Comparison of ENCODE assay signal across 9 cellular contexts in genomic region chr15:61051570-61052031, GRCh38.
DNase-seq lines count a peak whose midpoint lies in the region; ATAC-seq and TF ChIP-seq lines count a peak whose summit lies in the region.
"Had no signal": no experiment of that assay in that cellular context is flagged by ENCODE, and none has a peak within 500 bp of the region (broad histone marks: within the 10 kb centered on the region; RNA-seq: fewer than 3 reads in every experiment).

No MANE protein-coding gene starts in this region.

- H3K4me3 ChIP-seq in astrocyte of the cerebellum (ENCODE audit: low read depth, low read length) = no peak overlapping the region

- ATAC-seq in GM18517 (IDR thresholded peaks at IDR 0.05; ENCODE audit: unreplicated experiment) = no peak
- no peak for ATAC-seq in HG03139 (IDR thresholded peaks at IDR 0.05; ENCODE audit: unreplicated experiment)
- ATAC-seq in GM21447 (IDR thresholded peaks at IDR 0.05; ENCODE audit: unreplicated experiment) = no peak

- DNase-seq in ACHN = peak; percentile 11
- peak; percentile 55 for DNase-seq in HT1080 (ENCODE audit: low read depth)
- DNase-seq in astrocyte of the cerebellum (ENCODE audit: low read depth) = peak; percentile 44
- peak; percentile 61 for DNase-seq in iPS-NIHi7 (ENCODE audit: extremely low spot score)
- peak; percentile 75 for DNase-seq in superior temporal gyrus (ENCODE audit: extremely low spot score)
- DNase-seq: activated naive CD8-positive, alpha-beta T cell treated with anti-CD3 and anti-CD28 coated beads, Interleukin-2, amount 10 ng/mL, durations not matched to agents 7 days and 5 days had no signal

- in situ Hi-C loops in ACHN (cut with HindIII; ENCODE audit: low pct_ligation_motif_present, low pct_unique_long_range_greater_than_20kb, low sequenced_read_pairs) = no loop called here
- in situ Hi-C loops in astrocyte of the cerebellum (cut with HindIII; ENCODE audit: low sequenced_read_pairs) = no loop called here

- peak; percentile 79 for TF ChIP-seq CTCF in astrocyte of the cerebellum (IDR thresholded peaks at IDR 0.05; ENCODE audit: low read depth, low read length, missing control alignments)

Comparison
In these comparisons a context has a peak if more than half of its experiments do, and no peak if none do; other contexts are left out.
1. DNase-seq: peak in every context shown above with its lines; median percentile 75 in superior temporal gyrus; 61 in iPS-NIHi7; 55 in HT1080; 44 in astrocyte of the cerebellum; 11 in ACHN.